ENCODE assay signal across 8 cellular contexts in the genomic region with DNA sequence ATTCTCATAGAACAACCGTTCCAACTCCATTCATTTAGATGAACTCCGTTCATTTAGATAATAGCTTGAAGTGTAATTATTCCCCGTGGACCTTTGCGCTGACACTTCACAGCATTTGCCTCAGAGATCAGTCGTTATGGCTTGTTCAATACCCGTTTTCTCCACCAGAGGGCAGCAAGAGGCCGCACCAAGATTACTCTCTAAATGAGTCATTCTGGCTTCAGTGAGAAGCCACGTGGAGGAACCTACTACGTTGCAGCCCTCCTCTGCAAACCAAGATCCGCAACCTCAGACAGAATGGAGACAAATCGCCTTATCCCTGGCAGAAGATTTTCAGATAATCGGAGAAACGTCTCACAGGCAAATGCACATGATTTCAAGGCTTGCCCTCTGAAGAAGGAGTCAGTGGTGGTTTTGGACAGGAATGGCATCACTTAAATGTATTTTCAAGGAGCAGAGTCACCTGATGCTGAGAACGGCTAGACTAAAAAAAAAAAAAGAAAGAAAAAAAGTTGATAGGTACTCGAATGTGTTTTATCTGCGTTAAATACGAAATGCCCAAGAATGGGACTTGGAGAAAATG.
DNase-seq lines count a peak whose midpoint lies in the region; ATAC-seq and TF ChIP-seq lines count a peak whose summit lies in the region.

No MANE protein-coding gene starts in this region.

- peak; percentile 71 for DNase-seq in NCI-H128 (lab: John Stamatoyannopoulos, UW; ENCODE audit: unreplicated experiment)
- DNase-seq in SW 1271 (lab: John Stamatoyannopoulos, UW): peak; percentile 14 to 70
- DNase-seq in adrenal gland: peak; percentile 77 to 97 (median 86)
- DNase-seq in left ventricle myocardium superior: peak; percentile 68
- peak; percentile 61 for DNase-seq in retinal pigment epithelial cell (ENCODE audit: low read depth)
- no peak for DNase-seq in cortex of kidney (lab: John Stamatoyannopoulos, UW)

- H3K27me3 ChIP-seq in adrenal gland: no peaks in the 10 kb centered on the region

- peak; percentile 83 for TF ChIP-seq CTCF in GM12874 (IDR thresholded peaks at IDR 0.05; ENCODE audit: insufficient read depth, low read depth, low read length)
- peak; percentile 90 to 98 (median 96) for TF ChIP-seq CTCF in adrenal gland (IDR thresholded peaks at IDR 0.05)
- TF ChIP-seq CTCF in retinal pigment epithelial cell (conservative IDR thresholded peaks at IDR 0.05; ENCODE audit: low read depth, low read length): peak; percentile 80

- H3K4me1 ChIP-seq in adrenal gland (replicated peaks in 1 of 2): peaks cover 0 to 8% of the 10 kb centered on the region in 2 donors

- ATAC-seq in HG02759 (IDR thresholded peaks at IDR 0.05; ENCODE audit: unreplicated experiment) (peak; percentile 96), left ventricle myocardium superior (peak; percentile 93)

- no peak for TF ChIP-seq POLR2A in adrenal gland (IDR thresholded peaks at IDR 0.05)

- H3K27ac ChIP-seq in adrenal gland: no peak overlapping the region

- 9 to 14% (median 11%) methylated on average over 17 of the region's 17 CpGs for WGBS in adrenal gland, 4 donors

- H3K9me3 ChIP-seq in adrenal gland (replicated peaks in 1 of 3): no peaks in the 10 kb centered on the region

- intact Hi-C loops in adrenal gland (cut with DNase I) (loop anchor here in 1 of 2 donors (5.0 to 10.0 kb wide), 2 partner anchors 83 to 236 kb away; no protein-coding TSS in a partner anchor), left ventricle myocardium superior (cut with micrococcal nuclease) (loop anchor here (2.0 kb wide), 1 partner anchor 235 kb away; no protein-coding TSS in a partner anchor)

- no peaks in the 10 kb centered on the region for H3K36me3 ChIP-seq in adrenal gland (replicated peaks in 1 of 2)

- H3K4me3 ChIP-seq in adrenal gland (peak overlapping the region in 1 of 4 donors; percentile 20), retinal pigment epithelial cell (ENCODE audit: low read length) (peak overlapping the region; percentile 24)
